In genomic region chr9:101677864-101678263, GRCh38 we compare ENCODE assay signal across 29 cellular contexts.
"Had no signal": no experiment of that assay in that cellular context is flagged by ENCODE, and none has a peak within 500 bp of the region (broad histone marks: within the 10 kb centered on the region; RNA-seq: fewer than 3 reads in every experiment).

No MANE protein-coding gene starts in this region.

- H3K27me3 ChIP-seq: adrenal gland, body of pancreas, breast epithelium, Peyer's patch had no signal

- DNase-seq: activated CD4-positive, alpha-beta memory T cell treated with anti-CD3 and anti-CD28 coated beads, Interleukin-2, amount 10 ng/mL, durations not matched to agents 7 days and 5 days; activated CD4-positive, alpha-beta T cell treated with anti-CD3 and anti-CD28 coated beads for 1 hour; activated CD4-positive, alpha-beta T cell treated with anti-CD3 and anti-CD28 coated beads for 48 hours; activated CD4-positive, CD25-positive, alpha-beta regulatory T cell; activated gamma-delta T cell treated with Interleukin-2 at 50 U/mL for 16 hours; activated naive CD4-positive, alpha-beta T cell treated with anti-CD3 and anti-CD28 coated beads for 36 hours; activated T-cell treated with anti-CD3 and anti-CD28 coated beads, Interleukin-2, amount 50 U/mL, for 24 hours; adrenal gland; body of pancreas; MM.1S; MV-4-11; NCI-H1092; NCI-H1436 treated with DMSO at 0.1 percent for 48 hours; NCI-H1694 treated with DMSO at 0.1 percent for 48 hours; NCI-H2029; NCI-H345; NCI-H524 treated with DMSO at 0.1 percent for 48 hours; PC-3; Peyer's patch; SIG-M5; WERI-Rb-1 had no signal

- H3K4me2 ChIP-seq: KMS-11 had no signal

- H3K36me3 ChIP-seq: adrenal gland, breast epithelium, Peyer's patch, WERI-Rb-1 had no signal

- H3K27ac Mint-ChIP-seq: activated CD4-positive, alpha-beta memory T cell treated with anti-CD3 and anti-CD28 coated beads, Interleukin-2, amount 10 ng/mL, durations not matched to agents 7 days and 5 days; activated naive CD4-positive, alpha-beta T cell treated with anti-CD3 and anti-CD28 coated beads for 36 hours; activated naive CD4-positive, alpha-beta T cell treated with anti-CD3 and anti-CD28 coated beads, Interleukin-2, amount 50 U/mL, for 72 hours; activated T-cell treated with anti-CD3 and anti-CD28 coated beads, Interleukin-2, amount 50 U/mL, for 24 hours; activated T-helper 1 cell treated with anti-CD3 and anti-CD28 coated beads, Interleukin-12 subunit alpha, Interleukin-12 subunit beta, Interleukin-2, Interleukin-4 antibody, amounts not matched to agents 30 ng/mL and 10 ng/mL and 1 ng/mL, durations not matched to agents 14 hours and 24 hours and 36 hours; T-helper 1 cell treated with Interleukin-12 subunit alpha and Interleukin-12 subunit beta and Interleukin-4 antibody, amounts not matched to agents 30 μg/mL and 1 μg/mL, for 36 hours; T-helper 2 cell treated with Interferon-gamma antibody and Interleukin-4, amounts not matched to agents 5 μg/mL and 100 μg/mL, for 36 hours had no signal

- H3K4me3 Mint-ChIP-seq: activated CD4-positive, alpha-beta memory T cell treated with anti-CD3 and anti-CD28 coated beads, Interleukin-2, amount 10 ng/mL, durations not matched to agents 7 days and 5 days; activated naive CD4-positive, alpha-beta T cell treated with anti-CD3 and anti-CD28 coated beads for 36 hours; activated T-cell treated with anti-CD3 and anti-CD28 coated beads, Interleukin-2, amount 50 U/mL, for 24 hours; activated T-helper 1 cell treated with anti-CD3 and anti-CD28 coated beads, Interleukin-12 subunit alpha, Interleukin-12 subunit beta, Interleukin-2, Interleukin-4 antibody, amounts not matched to agents 30 ng/mL and 10 ng/mL and 1 ng/mL, durations not matched to agents 14 hours and 24 hours and 36 hours; T-helper 1 cell treated with Interleukin-12 subunit alpha and Interleukin-12 subunit beta and Interleukin-4 antibody, amounts not matched to agents 30 μg/mL and 1 μg/mL, for 36 hours; T-helper 2 cell treated with Interferon-gamma antibody and Interleukin-4, amounts not matched to agents 5 μg/mL and 100 μg/mL, for 36 hours had no signal

- H3K9me3 ChIP-seq: adrenal gland, body of pancreas, breast epithelium, Peyer's patch had no signal

- H3K4me1 Mint-ChIP-seq: activated CD4-positive, alpha-beta memory T cell treated with anti-CD3 and anti-CD28 coated beads, Interleukin-2, amount 10 ng/mL, durations not matched to agents 7 days and 5 days had no signal

- ATAC-seq: activated naive CD4-positive, alpha-beta T cell treated with anti-CD3 and anti-CD28 coated beads, Interleukin-2, amount 50 U/mL, for 72 hours; body of pancreas; PC-3; Right ventricle myocardium inferior had no signal

- H3K4me3 ChIP-seq: adrenal gland, body of pancreas, breast epithelium, Peyer's patch had no signal

- H3K4me1 ChIP-seq: adrenal gland, body of pancreas, breast epithelium had no signal

- H3K9me3 Mint-ChIP-seq: activated CD4-positive, alpha-beta memory T cell treated with anti-CD3 and anti-CD28 coated beads, Interleukin-2, amount 10 ng/mL, durations not matched to agents 7 days and 5 days; activated naive CD4-positive, alpha-beta T cell treated with anti-CD3 and anti-CD28 coated beads for 36 hours; activated naive CD4-positive, alpha-beta T cell treated with anti-CD3 and anti-CD28 coated beads, Interleukin-2, amount 50 U/mL, for 72 hours; activated T-cell treated with anti-CD3 and anti-CD28 coated beads, Interleukin-2, amount 50 U/mL, for 24 hours; activated T-helper 1 cell treated with anti-CD3 and anti-CD28 coated beads, Interleukin-12 subunit alpha, Interleukin-12 subunit beta, Interleukin-2, Interleukin-4 antibody, amounts not matched to agents 30 ng/mL and 10 ng/mL and 1 ng/mL, durations not matched to agents 14 hours and 24 hours and 36 hours; T-helper 1 cell treated with Interleukin-12 subunit alpha and Interleukin-12 subunit beta and Interleukin-4 antibody, amounts not matched to agents 30 μg/mL and 1 μg/mL, for 36 hours; T-helper 2 cell treated with Interferon-gamma antibody and Interleukin-4, amounts not matched to agents 5 μg/mL and 100 μg/mL, for 36 hours had no signal

- H3K27ac ChIP-seq: adrenal gland, body of pancreas, breast epithelium, KMS-11, Peyer's patch, RWPE1, WERI-Rb-1 had no signal

- H3K27me3 Mint-ChIP-seq: activated CD4-positive, alpha-beta memory T cell treated with anti-CD3 and anti-CD28 coated beads, Interleukin-2, amount 10 ng/mL, durations not matched to agents 7 days and 5 days; activated T-cell treated with anti-CD3 and anti-CD28 coated beads, Interleukin-2, amount 50 U/mL, for 24 hours had no signal

- H3K9ac ChIP-seq: KMS-11 had no signal

- H3K36me3 Mint-ChIP-seq: activated naive CD4-positive, alpha-beta T cell treated with anti-CD3 and anti-CD28 coated beads, Interleukin-2, amount 50 U/mL, for 72 hours had no signal
